Comparison of ENCODE assay signal across 8 cellular contexts in the genomic region with DNA sequence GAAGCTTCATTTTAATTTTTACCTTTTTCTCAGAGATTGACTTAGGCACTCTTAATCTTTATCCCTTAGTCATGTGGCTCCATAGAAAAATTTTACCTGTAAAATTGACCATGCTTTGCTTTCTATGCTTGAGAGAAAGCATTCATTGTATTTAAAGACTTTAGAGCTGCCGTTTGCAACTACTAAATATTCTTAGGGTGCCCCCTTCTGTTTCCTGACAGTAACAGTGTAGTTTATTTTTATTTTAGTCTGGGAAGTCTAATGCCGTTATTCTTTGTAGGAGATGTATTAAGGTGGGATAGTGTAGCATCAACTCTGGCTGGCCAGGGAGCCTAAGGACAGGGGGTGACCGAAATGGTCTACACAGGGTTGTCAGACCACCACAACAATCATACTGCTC.
A peak's percentile ranks its signal among the peaks of the same experiment; 100 is the strongest.
DNase-seq lines count a peak whose midpoint lies in the region; ATAC-seq and TF ChIP-seq lines count a peak whose summit lies in the region.

No MANE protein-coding gene starts in this region.

- no peak overlapping the region for H3K4me3 ChIP-seq in ascending aorta

- no peaks in the 10 kb centered on the region for H3K4me1 ChIP-seq in ascending aorta

- TF ChIP-seq CTCF in nephron (IDR thresholded peaks at IDR 0.05; ENCODE audit: unreplicated experiment in 3 of 3) = peak; percentile 58 to 74 (median 64)
- TF ChIP-seq CTCF in ascending aorta (IDR thresholded peaks at IDR 0.05) = peak in 1 of 3 experiments; percentile 24

- no peaks in the 10 kb centered on the region for H3K27me3 ChIP-seq in ascending aorta

- DNase-seq in EL (peak; percentile 11), NCI-H146 (lab: John Stamatoyannopoulos, UW) (peak; percentile 50), T47D (ENCODE audit: low read depth in 1 of 2, low spot score in 1 of 2) (peak; percentile 27 to 56), ascending aorta (ENCODE audit: low spot score in 2 of 2) (no peak), activated T-cell treated with anti-CD3 and anti-CD28 coated beads for 4 hours (no peak)

- H3K36me3 ChIP-seq in ascending aorta = no peaks in the 10 kb centered on the region

- no peak overlapping the region for H3K27ac ChIP-seq in ascending aorta

- ATAC-seq in HG02588 (IDR thresholded peaks at IDR 0.05; ENCODE audit: unreplicated experiment) (no peak), GM21423 (IDR thresholded peaks at IDR 0.05; ENCODE audit: unreplicated experiment) (no peak)

- intact Hi-C loops in ascending aorta (cut with DNase I) = no loop called here

- H3K27ac Mint-ChIP-seq in nephron = no peak overlapping the region

- no peaks in the 10 kb centered on the region for H3K9me3 ChIP-seq in ascending aorta

- H3K27me3 Mint-ChIP-seq in nephron (ENCODE audit: low read depth) = peaks cover 7% of the 10 kb centered on the region

- H3K9me3 Mint-ChIP-seq in nephron = no peaks in the 10 kb centered on the region

- no peak overlapping the region for H3K4me3 Mint-ChIP-seq in nephron

- H3K4me1 Mint-ChIP-seq in nephron = peaks cover 3% of the 10 kb centered on the region

- H3K36me3 Mint-ChIP-seq in nephron (ENCODE audit: low read depth) = no peaks in the 10 kb centered on the region

- in situ Hi-C loops in T47D (cut with HindIII; ENCODE audit: low pct_unique_long_range_greater_than_20kb, low sequenced_read_pairs) = no loop called here

Comparison
In these comparisons a context has a peak if more than half of its experiments do, and no peak if none do; other contexts are left out.
1. DNase-seq: peak in EL (single experiment), NCI-H146 (single experiment) and T47D (2 of 2); none in ascending aorta (0 of 2) and activated T-cell treated with anti-CD3 and anti-CD28 coated beads for 4 hours (single experiment).